ENCODE assay signal across 10 cellular contexts in the genomic region with DNA sequence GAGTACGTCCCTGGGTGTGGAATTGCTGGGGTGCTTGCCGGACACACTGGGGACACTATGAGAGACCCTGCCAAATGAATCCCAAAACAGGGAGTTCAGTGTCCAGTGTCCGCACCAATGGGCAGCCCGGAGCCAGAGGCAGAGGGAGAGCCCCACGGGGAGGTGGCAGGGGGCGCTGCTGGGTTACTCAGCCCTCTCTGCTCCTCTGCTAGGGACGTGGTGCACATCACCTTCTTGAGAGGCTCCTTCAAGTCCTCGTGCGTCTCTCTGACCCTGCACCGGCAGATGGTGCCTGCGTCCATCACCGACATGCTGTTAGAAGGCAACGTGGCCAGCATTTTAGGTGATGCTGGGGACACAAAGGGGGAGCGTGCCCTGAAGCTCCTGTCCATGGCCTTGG. TPM values are rescaled to one million over a fixed set of nuclear protein-coding genes. Genes with fewer than 3 reads are reported as not detected.
A peak's percentile ranks its signal among the peaks of the same experiment; 100 is the strongest.
DNase-seq lines count a peak whose midpoint lies in the region; ATAC-seq, FAIRE-seq and TF ChIP-seq lines count a peak whose summit lies in the region.
"Had no signal": no experiment of that assay in that cellular context is flagged by ENCODE, and none has a peak within 500 bp of the region (broad histone marks: within the 10 kb centered on the region; RNA-seq: fewer than 3 reads in every experiment).

No MANE protein-coding gene starts in this region.

- FAIRE-seq in small intestine (lab: Jason Lieb, UNC), result no peak

- no peak overlapping the region for H3K4me2 ChIP-seq in hepatocyte

- H4K20me1 ChIP-seq in hepatocyte (ENCODE audit: insufficient read depth, poor library complexity, severe bottlenecking), result no peaks in the 10 kb centered on the region

- no peak overlapping the region for H2AFZ ChIP-seq in hepatocyte

- H3K9me2 ChIP-seq in hepatocyte (replicated peaks; ENCODE audit: insufficient read depth), result no peaks in the 10 kb centered on the region

- peak; percentile 6 for TF ChIP-seq CTCF in GM13976 (IDR thresholded peaks at IDR 0.05; ENCODE audit: borderline replicate concordance, control extremely low read depth, extremely low read depth, insufficient read depth, missing control alignments)
- peak; percentile 15 for TF ChIP-seq CTCF in hepatocyte (IDR thresholded peaks at IDR 0.05; ENCODE audit: poor library complexity)

- H3K4me1 ChIP-seq in hepatocyte (ENCODE audit: insufficient read depth) (peaks cover 5% of the 10 kb centered on the region), small intestine (ENCODE audit: control insufficient read depth in 2 of 2, insufficient read depth in 1 of 2, low read depth in 1 of 2, low read length in 1 of 2) (no peaks in the 10 kb centered on the region)

- H3K9me3 ChIP-seq in hepatocyte (ENCODE audit: low read depth) (no peaks in the 10 kb centered on the region), small intestine (ENCODE audit: control insufficient read depth, low read depth) (no peaks in the 10 kb centered on the region)

- in situ Hi-C loops in GM13976 (cut with MboI; ENCODE audit: low sequenced_read_pairs, unreplicated experiment), result no loop called here

- no peak overlapping the region for H3K27ac ChIP-seq in hepatocyte
- no peak overlapping the region for H3K27ac ChIP-seq in small intestine (ENCODE audit: low read depth in 1 of 2, low read length in 1 of 2)

- 33% methylated on average over 14 of the region's 14 CpGs for WGBS in hepatocyte (ENCODE audit: low lambda C conversion rate, missing lambda C conversion rate)
- WGBS in small intestine, 3 donors, result 23 to 29% (median 27%) methylated on average over 14 of the region's 14 CpGs

- ATAC-seq in SK-N-SH treated with all-trans-retinoic acid at 6 μM for 48 hours (peak; percentile 68), HG03095 (IDR thresholded peaks at IDR 0.05; ENCODE audit: unreplicated experiment) (no peak)
- ATAC-seq: natural killer cell had no signal

- no peaks in the 10 kb centered on the region for H3K27me3 ChIP-seq in hepatocyte
- no peaks in the 10 kb centered on the region for H3K27me3 ChIP-seq in small intestine (ENCODE audit: control insufficient read depth in 2 of 2, insufficient read depth in 2 of 2, low read length in 2 of 2)

- no peaks in the 10 kb centered on the region for H3K79me2 ChIP-seq in hepatocyte

- H3K4me3 ChIP-seq in hepatocyte, result no peak overlapping the region
- no peak overlapping the region for H3K4me3 ChIP-seq in small intestine (ENCODE audit: low read depth in 1 of 2, low read length in 2 of 2)

- DNase-seq in AG08396 (ENCODE audit: low spot score) (peak; percentile 49), GM13976 (ENCODE audit: low spot score) (no peak), hepatocyte (ENCODE audit: low spot score) (no peak), small intestine (no peak), NCI-H2081 (lab: John Stamatoyannopoulos, UW) (no peak), NCI-H345 treated with DMSO at 0.1 percent for 48 hours (lab: John Stamatoyannopoulos, UW; ENCODE audit: unreplicated experiment) (no peak)
- DNase-seq: activated gamma-delta T cell, natural killer cell had no signal

- no peaks in the 10 kb centered on the region for H3K36me3 ChIP-seq in hepatocyte (replicated peaks; ENCODE audit: insufficient read depth, low read depth)
- H3K36me3 ChIP-seq in small intestine (ENCODE audit: control insufficient read depth in 2 of 2, insufficient read depth in 2 of 2, low read length in 2 of 2), result no peaks in the 10 kb centered on the region

TF ChIP-seq in SK-N-SH treated with all-trans-retinoic acid at 6 μM for 48 hours, 23 proteins besides CTCF, POLR2A, EP300 and RAD21:
- TF ChIP-seq, protein P1, sequence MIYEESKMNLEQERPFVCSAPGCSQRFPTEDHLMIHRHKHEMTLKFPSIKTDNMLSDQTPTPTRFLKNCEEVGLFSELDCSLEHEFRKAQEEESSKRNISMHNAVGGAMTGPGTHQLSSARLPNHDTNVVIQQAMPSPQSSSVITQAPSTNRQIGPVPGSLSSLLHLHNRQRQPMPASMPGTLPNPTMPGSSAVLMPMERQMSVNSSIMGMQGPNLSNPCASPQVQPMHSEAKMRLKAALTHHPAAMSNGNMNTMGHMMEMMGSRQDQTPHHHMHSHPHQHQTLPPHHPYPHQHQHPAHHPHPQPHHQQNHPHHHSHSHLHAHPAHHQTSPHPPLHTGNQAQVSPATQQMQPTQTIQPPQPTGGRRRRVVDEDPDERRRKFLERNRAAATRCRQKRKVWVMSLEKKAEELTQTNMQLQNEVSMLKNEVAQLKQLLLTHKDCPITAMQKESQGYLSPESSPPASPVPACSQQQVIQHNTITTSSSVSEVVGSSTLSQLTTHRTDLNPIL (CRISPR knock-in tag; IDR thresholded peaks at IDR 0.05; ENCODE audit: low read depth), result no peak
- TF ChIP-seq BACH2 (CRISPR knock-in tag; IDR thresholded peaks at IDR 0.05; ENCODE audit: borderline replicate concordance) (no peak), ESRRG (CRISPR knock-in tag; IDR thresholded peaks at IDR 0.05) (no peak), ZNF70 (CRISPR knock-in tag; IDR thresholded peaks at IDR 0.05) (no peak), PPARA (CRISPR knock-in tag; IDR thresholded peaks at IDR 0.05; ENCODE audit: borderline replicate concordance) (no peak), ZFP30 (CRISPR knock-in tag; IDR thresholded peaks at IDR 0.05) (no peak)

RNA-seq across cellular contexts. Expression of a gene that starts 20.8 kb away (rescaled TPM):
- 0.10 and 0.48 TPM in 2 replicates for total RNA-seq in hepatocyte
- 1.6 and 2.5 TPM in 2 replicates for polyA plus RNA-seq in hepatocyte
- 1 to 10 TPM in 2 of 3 donors, under 1 TPM in 1; 0.79 to 8.1 (median 3.5) TPM for polyA plus RNA-seq in small intestine

RNA-seq across cellular contexts. Expression of a gene that starts 20.9 kb away (rescaled TPM):
- 16.6 and 19.4 TPM in 2 replicates for total RNA-seq in hepatocyte
- polyA plus RNA-seq in hepatocyte, result 17.2 and 18.0 TPM in 2 replicates
- 10 to 100 TPM; 18.9 to 22.9 (median 20.1) TPM for polyA plus RNA-seq in small intestine

RNA-seq across cellular contexts. Expression of a gene that starts 21.1 kb away (rescaled TPM):
- 354 and 374 TPM in 2 replicates for total RNA-seq in hepatocyte
- polyA plus RNA-seq in hepatocyte (294 and 360 TPM in 2 replicates), small intestine (100 to 1,000 TPM in 2 of 3 donors, 10 to 100 TPM in 1; 84.1 to 285 (median 115) TPM)

RNA-seq across cellular contexts. Expression of a gene that starts 25.2 kb away (rescaled TPM):
- 1.5 and 6.8 TPM in 2 replicates for total RNA-seq in hepatocyte
- polyA plus RNA-seq in hepatocyte (6.5 and 11.4 TPM in 2 replicates), small intestine (10 to 100 TPM in 1 of 3 donors, 1 to 10 TPM in 2; 2.4 to 16.8 (median 6.5) TPM)

RNA-seq across cellular contexts. Expression of a gene that starts 40.6 kb away (rescaled TPM):
- total RNA-seq in hepatocyte, result 13.2 and 13.6 TPM in 2 replicates
- 22.9 and 25.5 TPM in 2 replicates for polyA plus RNA-seq in hepatocyte
- 10 to 100 TPM; 30.3 to 66.0 (median 54.9) TPM for polyA plus RNA-seq in small intestine
